14 cellular contexts compared by ENCODE assay signal in genomic region chr1:12469493-12469892, GRCh38.
DNase-seq lines count a peak whose midpoint lies in the region; ATAC-seq and TF ChIP-seq lines count a peak whose summit lies in the region.
"Had no signal": no experiment of that assay in that cellular context is flagged by ENCODE, and none has a peak within 500 bp of the region (broad histone marks: within the 10 kb centered on the region; RNA-seq: fewer than 3 reads in every experiment).

No MANE protein-coding gene starts in this region.

- peak overlapping the region; percentile 90 for H3K27ac Mint-ChIP-seq in central memory CD8-positive, alpha-beta T cell (ENCODE audit: low read depth)
- H3K27ac Mint-ChIP-seq in GM23338 = no peak overlapping the region

- no peaks in the 10 kb centered on the region for H3K9me3 ChIP-seq in psoas muscle
- H3K9me3 ChIP-seq: right atrium auricular region, thoracic aorta had no signal

- no peak overlapping the region for H3K4me3 ChIP-seq in psoas muscle
- no peak overlapping the region for H3K4me3 ChIP-seq in GM23338
- H3K4me3 ChIP-seq: dorsolateral prefrontal cortex, right atrium auricular region, thoracic aorta had no signal

- no peaks in the 10 kb centered on the region for H3K36me3 ChIP-seq in psoas muscle (ENCODE audit: insufficient read depth in 1 of 2, low read depth in 1 of 2)
- peaks cover 11% of the 10 kb centered on the region for H3K36me3 ChIP-seq in GM23338 (ENCODE audit: insufficient read depth)
- H3K36me3 ChIP-seq: right atrium auricular region, thoracic aorta had no signal

- TF ChIP-seq CTCF in psoas muscle (IDR thresholded peaks at IDR 0.05) (no peak), GM23338 (conservative IDR thresholded peaks at IDR 0.05; ENCODE audit: low read depth in 2 of 2) (no peak)

- H3K4me1 ChIP-seq in psoas muscle = peaks cover 53% of the 10 kb centered on the region
- no peaks in the 10 kb centered on the region for H3K4me1 ChIP-seq in GM23338 (ENCODE audit: insufficient read depth)

- intact Hi-C loops in psoas muscle (cut with DNase I) = no loop called here

- H3K4me1 Mint-ChIP-seq in central memory CD8-positive, alpha-beta T cell = peaks cover 36% of the 10 kb centered on the region
- peaks cover 12% of the 10 kb centered on the region for H3K4me1 Mint-ChIP-seq in GM23338

- H3K79me2 ChIP-seq in GM23338 (replicated peaks; ENCODE audit: insufficient read depth) = no peaks in the 10 kb centered on the region

- H3K4me2 ChIP-seq in GM23338 = no peak overlapping the region

- peak overlapping the region; percentile 32 for H3K27ac ChIP-seq in psoas muscle
- no peak overlapping the region for H3K27ac ChIP-seq in GM23338 (ENCODE audit: low read depth)
- H3K27ac ChIP-seq: dorsolateral prefrontal cortex, thoracic aorta had no signal

- H3K27me3 ChIP-seq in psoas muscle (ENCODE audit: insufficient read depth in 3 of 3, low read length in 2 of 3) (no peaks in the 10 kb centered on the region), GM23338 (ENCODE audit: insufficient read depth) (no peaks in the 10 kb centered on the region)
- H3K27me3 ChIP-seq: dorsolateral prefrontal cortex, right atrium auricular region had no signal

- H3F3A ChIP-seq in GM23338 (replicated peaks; ENCODE audit: low read depth) = no peaks in the 10 kb centered on the region

- H4K20me1 ChIP-seq in GM23338 (replicated peaks; ENCODE audit: insufficient read depth) = no peaks in the 10 kb centered on the region; the same call in none of the 2 replicates

- no peak overlapping the region for H2AFZ ChIP-seq in GM23338

- H3K4me3 Mint-ChIP-seq in central memory CD8-positive, alpha-beta T cell = no peak overlapping the region
- no peak overlapping the region for H3K4me3 Mint-ChIP-seq in GM23338

- DNase-seq in SHP77 (lab: John Stamatoyannopoulos, UW) (peak; percentile 13 to 21), SHP77 treated with DMSO at 0.1 percent for 48 hours (lab: John Stamatoyannopoulos, UW) (no peak), NCI-H1105 (lab: John Stamatoyannopoulos, UW) (peak; percentile 45), psoas muscle (no peak), occipital lobe (lab: John Stamatoyannopoulos, UW) (no peak), GM23338 (ENCODE audit: low spot score) (no peak)
- DNase-seq in central memory CD8-positive, alpha-beta T cell (ENCODE audit: low spot score in 2 of 2) = no peak
- DNase-seq: activated effector memory CD4-positive, alpha-beta T cell treated with anti-CD3 and anti-CD28 coated beads, Interleukin-2, amount 50 U/mL, for 16 hours; dorsolateral prefrontal cortex; hippocampal formation; stimulated activated CD4-positive, alpha-beta T cell treated with anti-CD3 and anti-CD28 coated beads, Interleukin-1b, Interleukin-23, amount 100 ng/mL, for 48 hours had no signal

- WGBS in psoas muscle, 3 donors = 29 to 39% (median 35%) methylated on average over 6 of the region's 6 CpGs

- 0 out of 2 replicates have a peak, but pooled peaks cover 4% of the 10 kb centered on the region for H3K9me2 ChIP-seq in GM23338 (ENCODE audit: insufficient read depth)

- H3K36me3 Mint-ChIP-seq in central memory CD8-positive, alpha-beta T cell (ENCODE audit: insufficient read depth) = peaks cover 11% of the 10 kb centered on the region
- H3K36me3 Mint-ChIP-seq in GM23338 (ENCODE audit: low read depth) = peaks cover 23% of the 10 kb centered on the region

- no peak for ATAC-seq in central memory CD8-positive, alpha-beta T cell (replicated peaks; ENCODE audit: extremely low read depth, poor library complexity, severe bottlenecking)
- ATAC-seq in psoas muscle = no peak
- ATAC-seq in esophagus mucosa = no peak
- no peak for ATAC-seq in GM23338

- no peaks in the 10 kb centered on the region for H3K9me3 Mint-ChIP-seq in central memory CD8-positive, alpha-beta T cell
- peaks cover 18% of the 10 kb centered on the region for H3K9me3 Mint-ChIP-seq in GM23338

- H3K27me3 Mint-ChIP-seq in central memory CD8-positive, alpha-beta T cell = no peaks in the 10 kb centered on the region
- H3K27me3 Mint-ChIP-seq in GM23338 (ENCODE audit: insufficient read depth, low read depth, poor library complexity) = no peaks in the 10 kb centered on the region

TF ChIP-seq in GM23338, 12 proteins besides CTCF, POLR2A, EP300 and RAD21:
- TF ChIP-seq STAT1 (IDR thresholded peaks at IDR 0.05; ENCODE audit: unreplicated experiment) (no peak), CREB1 (CRISPR knock-in tag; IDR thresholded peaks at IDR 0.05; ENCODE audit: low read depth) (no peak), EZH2phosphoT487 (IDR thresholded peaks at IDR 0.05; ENCODE audit: unreplicated experiment) (no peak)

Comparison
In these comparisons a context has a peak if more than half of its experiments do, and no peak if none do; other contexts are left out.
1. DNase-seq: peak in SHP77 (2 of 2) and NCI-H1105 (single experiment); none in SHP77 treated with DMSO at 0.1 percent for 48 hours (single experiment), central memory CD8-positive, alpha-beta T cell (0 of 2), psoas muscle (0 of 2), occipital lobe (single experiment) and GM23338 (single experiment).